Comparison of ENCODE assay signal across 26 cellular contexts in the genomic region with DNA sequence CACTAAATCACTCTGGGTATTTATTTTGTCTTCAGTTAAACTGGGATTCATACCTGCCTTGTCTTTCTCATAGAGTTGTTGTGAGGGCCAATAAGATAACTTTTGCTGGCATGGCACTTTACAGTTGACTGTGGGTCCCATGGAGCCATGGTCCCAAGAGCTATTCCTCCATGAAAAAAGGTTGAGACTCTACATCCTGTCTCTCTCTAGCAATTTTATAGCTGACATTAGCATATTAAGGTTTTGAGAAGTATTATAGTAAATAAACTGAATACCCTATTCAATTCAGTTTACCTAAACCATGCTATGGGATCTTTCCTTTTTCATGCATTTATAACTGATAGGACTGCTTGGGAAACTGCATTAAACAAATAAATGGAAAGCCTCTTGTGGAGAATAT.
"Had no signal": no experiment of that assay in that cellular context is flagged by ENCODE, and none has a peak within 500 bp of the region (broad histone marks: within the 10 kb centered on the region; RNA-seq: fewer than 3 reads in every experiment).

No MANE protein-coding gene starts in this region.

- H3K4me3 Mint-ChIP-seq: activated CD4-positive, alpha-beta memory T cell treated with anti-CD3 and anti-CD28 coated beads for 36 hours; activated CD4-positive, alpha-beta T cell treated with anti-CD3 and anti-CD28 coated beads, Interleukin-2, amount 10 ng/mL, durations not matched to agents 7 days and 5 days; T-cell had no signal

- FAIRE-seq: TTC549 had no signal

- ATAC-seq: T-cell had no signal

- H3K27ac ChIP-seq: breast epithelium, SK-N-MC had no signal

- H3K36me3 ChIP-seq: breast epithelium had no signal

- H3K4me1 ChIP-seq: breast epithelium had no signal

- H3K9me3 ChIP-seq: breast epithelium had no signal

- H3K4me3 ChIP-seq: breast epithelium, SK-N-MC had no signal

- H3K9me3 Mint-ChIP-seq: activated CD4-positive, alpha-beta memory T cell treated with anti-CD3 and anti-CD28 coated beads for 36 hours; activated CD4-positive, alpha-beta T cell treated with anti-CD3 and anti-CD28 coated beads, Interleukin-2, amount 10 ng/mL, durations not matched to agents 7 days and 5 days; activated T-helper 2 cell treated with anti-CD3 and anti-CD28 coated beads, Interferon-gamma antibody, Interleukin-2, Interleukin-4, amounts not matched to agents 10 μg/mL and 5 μg/mL and 100 μg/mL, durations not matched to agents 14 hours and 24 hours and 36 hours; T-cell had no signal

- H3K27me3 Mint-ChIP-seq: activated CD4-positive, alpha-beta memory T cell treated with anti-CD3 and anti-CD28 coated beads for 36 hours; activated CD4-positive, alpha-beta T cell treated with anti-CD3 and anti-CD28 coated beads, Interleukin-2, amount 10 ng/mL, durations not matched to agents 7 days and 5 days; T-cell had no signal

- DNase-seq: activated CD4-positive, alpha-beta memory T cell treated with anti-CD3 and anti-CD28 coated beads for 36 hours; activated CD4-positive, alpha-beta T cell treated with anti-CD3 and anti-CD28 coated beads, Interleukin-2, amount 10 ng/mL, durations not matched to agents 7 days and 5 days; activated CD4-positive, CD25-positive, alpha-beta regulatory T cell; activated CD8-positive, alpha-beta memory T cell treated with anti-CD3 and anti-CD28 coated beads for 24 hours; activated gamma-delta T cell treated with Interleukin-2 at 50 U/mL for 16 hours; activated naive CD4-positive, alpha-beta T cell treated with anti-CD3 and anti-CD28 coated beads, Interleukin-2, amount 50 U/mL, for 16 hours; activated T-cell treated with anti-CD3 and anti-CD28 coated beads, Interleukin-2, amount 50 U/mL, for 48 hours; aorta; central memory CD4-positive, alpha-beta T cell; KG1; NCI-H1048; NCI-H146; NCI-H1930; NCI-H2107; NCI-H2171 treated with DMSO at 0.1 percent for 48 hours; NCI-H226; NCI-H526; NCI-H82; SIG-M5; T-cell; T-helper 2 cell; T1000 had no signal

- H3K27me3 ChIP-seq: breast epithelium had no signal

- H3K4me1 Mint-ChIP-seq: activated CD4-positive, alpha-beta T cell treated with anti-CD3 and anti-CD28 coated beads, Interleukin-2, amount 10 ng/mL, durations not matched to agents 7 days and 5 days; T-cell had no signal

- H3K27ac Mint-ChIP-seq: activated CD4-positive, alpha-beta memory T cell treated with anti-CD3 and anti-CD28 coated beads for 36 hours; activated CD4-positive, alpha-beta T cell treated with anti-CD3 and anti-CD28 coated beads, Interleukin-2, amount 10 ng/mL, durations not matched to agents 7 days and 5 days had no signal
